ENCODE assay signal across 11 cellular contexts in the genomic region with DNA sequence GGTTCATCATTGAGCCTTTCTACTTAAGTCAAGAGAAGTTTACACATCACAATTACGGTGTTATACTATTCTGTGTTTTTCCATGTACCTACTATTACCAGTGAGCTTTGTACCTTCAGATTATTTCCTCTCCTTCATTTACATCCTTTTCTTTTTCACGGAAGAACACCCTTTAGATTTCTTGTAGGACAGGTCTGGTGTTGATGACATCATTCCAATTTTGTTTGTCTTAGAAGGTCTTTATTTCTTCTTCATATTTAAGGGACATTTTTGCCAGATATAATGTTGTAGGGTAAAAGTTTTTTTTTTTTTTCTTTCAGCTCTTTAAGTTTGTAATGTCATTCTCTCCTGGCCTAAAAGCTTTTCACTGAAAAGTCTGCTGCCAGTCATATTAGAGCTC.
"Had no signal": no experiment of that assay in that cellular context is flagged by ENCODE, and none has a peak within 500 bp of the region (broad histone marks: within the 10 kb centered on the region; RNA-seq: fewer than 3 reads in every experiment).

No MANE protein-coding gene starts in this region.

- H3K4me1 ChIP-seq: HAP-1 had no signal

- H3K4me3 ChIP-seq: GM23248, GM23338, HAP-1 had no signal

- DNase-seq: GM23248, GOT3, H7, H9, HCEC 1CT, HFFc6 had no signal

- FAIRE-seq: H1, H54 had no signal

- H2AFZ ChIP-seq: GM23248, GM23338 had no signal

- ATAC-seq: GM23338, HCT116 had no signal

- H3K27ac ChIP-seq: GM23248 had no signal

- H3K9ac ChIP-seq: GM23248 had no signal

- H3K9me3 ChIP-seq: HAP-1 had no signal

- H3K4me2 ChIP-seq: GM23338 had no signal

- H3K36me3 ChIP-seq: HAP-1 had no signal
